Comparison of ENCODE assay signal across 8 cellular contexts in genomic region chr1:112369389-112370285, GRCh38. TPM values are rescaled to one million over a fixed set of nuclear protein-coding genes. Genes with fewer than 3 reads are reported as not detected.
DNase-seq lines count a peak whose midpoint lies in the region; ATAC-seq and TF ChIP-seq lines count a peak whose summit lies in the region.

No MANE protein-coding gene starts in this region.

- H3K9me3 ChIP-seq in left lung, result no peaks in the 10 kb centered on the region

- H3K36me3 ChIP-seq in left lung, result no peaks in the 10 kb centered on the region

- peak; percentile 96 for TF ChIP-seq CTCF in left lung (IDR thresholded peaks at IDR 0.05)

- H3K4me3 Mint-ChIP-seq in activated CD4-positive, alpha-beta T cell treated with anti-CD3 and anti-CD28 coated beads for 36 hours, result no peak overlapping the region

- no peaks in the 10 kb centered on the region for H3K9me3 Mint-ChIP-seq in activated CD4-positive, alpha-beta T cell treated with anti-CD3 and anti-CD28 coated beads for 36 hours (ENCODE audit: low read depth)

- CTCF ChIA-PET in activated CD4-positive, alpha-beta T cell treated with anti-CD3 and anti-CD28 coated beads for 36 hours (lab: Charles Lee), result interaction anchor here (0.6 to 6.7 kb wide), 19 partner anchors 8 to 993 kb away, joined by 3 to 44 read pairs (median 3); partner anchors contain the start of gene PPM1J

- ATAC-seq in GM19023 (IDR thresholded peaks at IDR 0.05; ENCODE audit: unreplicated experiment) (peak; percentile 99), HG03280 (IDR thresholded peaks at IDR 0.05; ENCODE audit: unreplicated experiment) (peak; percentile 89), left lung (peak; percentile 100)
- ATAC-seq in activated CD4-positive, alpha-beta T cell treated with anti-CD3 and anti-CD28 coated beads for 36 hours, result peak; percentile 100

- H3K4me1 ChIP-seq in left lung, result no peaks in the 10 kb centered on the region

- peaks cover 35% of the 10 kb centered on the region for H3K27me3 Mint-ChIP-seq in activated CD4-positive, alpha-beta T cell treated with anti-CD3 and anti-CD28 coated beads for 36 hours

- no peak overlapping the region for H3K27ac Mint-ChIP-seq in activated CD4-positive, alpha-beta T cell treated with anti-CD3 and anti-CD28 coated beads for 36 hours

- DNase-seq in Ammon's horn (ENCODE audit: low spot score), result peak; percentile 94
- DNase-seq in NCI-H446 treated with DMSO at 0.1 percent for 48 hours (lab: John Stamatoyannopoulos, UW), result peak; percentile 17
- DNase-seq in activated CD4-positive, alpha-beta T cell treated with anti-CD3 and anti-CD28 coated beads for 36 hours, result peak; percentile 93
- DNase-seq in cerebellar cortex (ENCODE audit: low spot score), result peak; percentile 90
- peak; percentile 86 to 96 for DNase-seq in left lung
- peak; percentile 85 for DNase-seq in stimulated activated CD4-positive, alpha-beta T cell treated with anti-CD3 and anti-CD28 coated beads, Interleukin-4, amount 100 ng/mL, for 24 hours

- H3K4me3 ChIP-seq in left lung, result no peak overlapping the region

- peaks cover 0 to 17% of the 10 kb centered on the region in 2 donors for H3K27me3 ChIP-seq in left lung

- intact Hi-C loops in activated CD4-positive, alpha-beta T cell treated with anti-CD3 and anti-CD28 coated beads for 36 hours (cut with DNase I, micrococcal nuclease), result loop anchor here (2.0 to 10.0 kb wide), 2 partner anchors 71 to 595 kb away; no protein-coding TSS in a partner anchor
- intact Hi-C loops in left lung (cut with DNase I), result no loop called here

- H3K4me1 Mint-ChIP-seq in activated CD4-positive, alpha-beta T cell treated with anti-CD3 and anti-CD28 coated beads for 36 hours, result peaks cover 3% of the 10 kb centered on the region

- no peak overlapping the region for H3K27ac ChIP-seq in left lung

- no peaks in the 10 kb centered on the region for H3K36me3 Mint-ChIP-seq in activated CD4-positive, alpha-beta T cell treated with anti-CD3 and anti-CD28 coated beads for 36 hours (ENCODE audit: low read depth)

- POLR2A ChIA-PET in activated CD4-positive, alpha-beta T cell treated with anti-CD3 and anti-CD28 coated beads for 36 hours (lab: Charles Lee), result no interaction called here

RNA-seq across cellular contexts. Expression of gene CTTNBP2NL, which starts 26.4 kb away (rescaled TPM):
- total RNA-seq in activated CD4-positive, alpha-beta T cell treated with anti-CD3 and anti-CD28 coated beads for 36 hours, result 1 to 10 TPM; 2.9 to 3.3 TPM
- 10 to 100 TPM; 42.3 to 49.2 TPM for total RNA-seq in left lung

Comparison
In these comparisons a context has a peak if more than half of its experiments do, and no peak if none do; other contexts are left out.
1. DNase-seq: peak in every context shown above with its lines; median percentile 94 in Ammon's horn; 93 in activated CD4-positive, alpha-beta T cell treated with anti-CD3 and anti-CD28 coated beads for 36 hours; 91 in left lung; 90 in cerebellar cortex; 85 in stimulated activated CD4-positive, alpha-beta T cell treated with anti-CD3 and anti-CD28 coated beads, Interleukin-4, amount 100 ng/mL, for 24 hours; 17 in NCI-H446 treated with DMSO at 0.1 percent for 48 hours.
2. RNA of gene CTTNBP2NL, which starts 26.4 kb away (total RNA-seq): 42.3 to 49.2 TPM in left lung; 2.9 to 3.3 TPM in activated CD4-positive, alpha-beta T cell treated with anti-CD3 and anti-CD28 coated beads for 36 hours; every median in the first group is over 10 times any median in the second.
3. intact Hi-C loops: an anchor here in activated CD4-positive, alpha-beta T cell treated with anti-CD3 and anti-CD28 coated beads for 36 hours (2.0 to 10.0 kb wide); none called in left lung.
4. Peak in every context shown above with its lines, with median percentiles within 50 percentile points of each other: ATAC-seq.